In the genomic region with DNA sequence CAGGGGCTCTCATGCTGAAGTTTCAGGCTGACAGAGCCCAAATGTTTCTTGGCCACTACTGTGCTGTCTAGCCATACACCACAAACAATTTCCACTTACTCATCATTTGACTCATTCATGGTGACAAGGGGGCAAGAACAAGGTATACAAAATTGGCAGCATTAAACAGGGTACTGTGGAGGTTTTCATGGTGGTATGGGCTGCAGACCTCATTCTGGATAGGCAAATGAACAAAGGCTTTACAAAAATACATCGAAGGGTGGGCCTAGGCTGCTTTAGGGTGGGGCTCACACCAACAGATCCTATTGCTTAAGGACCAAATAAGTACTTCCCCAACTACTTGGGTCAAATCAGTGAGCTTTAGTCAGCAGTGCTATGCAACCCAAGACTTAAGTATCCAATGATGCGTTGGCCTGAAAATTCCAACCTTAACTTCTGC, we compare ENCODE assay signal across 9 cellular contexts. TPM values are rescaled to one million over a fixed set of nuclear protein-coding genes. Genes with fewer than 3 reads are reported as not detected.
DNase-seq lines count a peak whose midpoint lies in the region; ATAC-seq and FAIRE-seq lines count a peak whose summit lies in the region.
"Had no signal": no experiment of that assay in that cellular context is flagged by ENCODE, and none has a peak within 500 bp of the region (broad histone marks: within the 10 kb centered on the region; RNA-seq: fewer than 3 reads in every experiment).

No MANE protein-coding gene starts in this region.

- CTCF ChIA-PET in T-cell (lab: Charles Lee), result interaction anchor here in 1 of 2 donors (0.5 kb wide), 1 partner anchor 67 kb away, joined by 3 read pairs; no protein-coding TSS in a partner anchor

- H3K27me3 Mint-ChIP-seq in T-cell, result no peaks in the 10 kb centered on the region

- no peak overlapping the region for H3K4me3 Mint-ChIP-seq in T-cell

- peaks cover 68 to 84% (median 82%) of the 10 kb centered on the region in 3 donors for H3K4me1 Mint-ChIP-seq in T-cell

- FAIRE-seq in frontal cortex (lab: Jason Lieb, UNC), result no peak

- ATAC-seq in GM18520 (IDR thresholded peaks at IDR 0.05; ENCODE audit: unreplicated experiment), result peak; percentile 90
- peak; percentile 92 for ATAC-seq in HG02610 (IDR thresholded peaks at IDR 0.05; ENCODE audit: unreplicated experiment)
- peak in 3 of 4 experiments; percentile 50 to 65 (median 50) for ATAC-seq in T-cell (replicated peaks in 1 of 4)

- POLR2A ChIA-PET in T-cell (lab: Charles Lee), result no interaction called here

- peak overlapping the region; percentile 45 to 74 for H3K27ac Mint-ChIP-seq in T-cell

- DNase-seq in T-cell (no peak), glomerular visceral epithelial cell (ENCODE audit: extremely low spot score) (peak; percentile 25), frontal cortex (ENCODE audit: low spot score in 2 of 2) (no peak), NCI-H2171 treated with DMSO at 0.1 percent for 48 hours (lab: John Stamatoyannopoulos, UW) (no peak), COR-L47 (lab: John Stamatoyannopoulos, UW) (no peak), Kasumi-1 (lab: John Stamatoyannopoulos, UW) (no peak)
- DNase-seq: left cardiac atrium had no signal

- H3K9me3 Mint-ChIP-seq in T-cell, result no peaks in the 10 kb centered on the region

- peaks cover 47% of the 10 kb centered on the region for H3K36me3 Mint-ChIP-seq in T-cell

RNA-seq across cellular contexts. Expression of a gene that starts 53.0 kb away (rescaled TPM):
- 10 to 100 TPM; 49.5 to 91.7 (median 54.3) TPM for total RNA-seq in T-cell
- total RNA-seq in frontal cortex, result 27.3 TPM
